In the genomic region with DNA sequence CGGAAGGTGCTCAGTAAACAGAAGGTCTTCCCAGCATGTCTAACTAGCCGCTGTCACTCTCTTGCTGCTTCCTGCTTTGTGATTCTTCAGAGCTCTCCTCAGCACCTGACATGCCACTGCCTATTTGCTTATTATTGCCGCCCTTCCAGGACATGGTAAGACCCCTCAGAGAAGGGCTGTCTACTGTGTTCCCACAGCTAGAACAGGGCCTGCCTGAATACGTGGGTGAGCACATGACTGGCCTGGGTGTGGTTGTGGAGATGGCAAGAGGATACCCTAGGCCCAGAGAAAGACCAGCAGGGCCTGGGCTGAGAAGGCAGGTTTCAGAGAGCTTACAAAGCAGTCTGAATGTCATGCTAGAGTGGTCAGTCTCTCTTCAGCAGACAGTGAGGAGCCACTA, we compare ENCODE assay signal across 5 cellular contexts. TPM values are rescaled to one million over a fixed set of nuclear protein-coding genes. Genes with fewer than 3 reads are reported as not detected.
"Had no signal": no experiment of that assay in that cellular context is flagged by ENCODE, and none has a peak within 500 bp of the region (broad histone marks: within the 10 kb centered on the region; RNA-seq: fewer than 3 reads in every experiment).

No MANE protein-coding gene starts in this region.

- H3K27ac Mint-ChIP-seq: GM23338, H9 had no signal

- H3K9me3 Mint-ChIP-seq: GM23338, H9 had no signal

- H3K4me3 ChIP-seq: GM23338 had no signal

- DNase-seq: H9, HCEC 1CT, IMR-90 had no signal

- H3K4me3 Mint-ChIP-seq: GM23338, H9 had no signal

RNA-seq across cellular contexts. Expression of gene EPHB1, which starts 2.4 kb away (rescaled TPM):
- total RNA-seq: HT-29 had no signal
